ENCODE assay signal across 1 cellular context in genomic region chr1:16675118-16675510, GRCh38. TPM values are rescaled to one million over a fixed set of nuclear protein-coding genes. Genes with fewer than 3 reads are reported as not detected.
"Had no signal": no experiment of that assay in that cellular context is flagged by ENCODE, and none has a peak within 500 bp of the region (broad histone marks: within the 10 kb centered on the region; RNA-seq: fewer than 3 reads in every experiment).

No MANE protein-coding gene starts in this region.

RNA-seq across cellular contexts. Expression of gene RNU1-3, which starts 8.4 kb away (rescaled TPM):
- total RNA-seq: M059J had no signal
